Comparison of ENCODE assay signal across 8 cellular contexts in the genomic region with DNA sequence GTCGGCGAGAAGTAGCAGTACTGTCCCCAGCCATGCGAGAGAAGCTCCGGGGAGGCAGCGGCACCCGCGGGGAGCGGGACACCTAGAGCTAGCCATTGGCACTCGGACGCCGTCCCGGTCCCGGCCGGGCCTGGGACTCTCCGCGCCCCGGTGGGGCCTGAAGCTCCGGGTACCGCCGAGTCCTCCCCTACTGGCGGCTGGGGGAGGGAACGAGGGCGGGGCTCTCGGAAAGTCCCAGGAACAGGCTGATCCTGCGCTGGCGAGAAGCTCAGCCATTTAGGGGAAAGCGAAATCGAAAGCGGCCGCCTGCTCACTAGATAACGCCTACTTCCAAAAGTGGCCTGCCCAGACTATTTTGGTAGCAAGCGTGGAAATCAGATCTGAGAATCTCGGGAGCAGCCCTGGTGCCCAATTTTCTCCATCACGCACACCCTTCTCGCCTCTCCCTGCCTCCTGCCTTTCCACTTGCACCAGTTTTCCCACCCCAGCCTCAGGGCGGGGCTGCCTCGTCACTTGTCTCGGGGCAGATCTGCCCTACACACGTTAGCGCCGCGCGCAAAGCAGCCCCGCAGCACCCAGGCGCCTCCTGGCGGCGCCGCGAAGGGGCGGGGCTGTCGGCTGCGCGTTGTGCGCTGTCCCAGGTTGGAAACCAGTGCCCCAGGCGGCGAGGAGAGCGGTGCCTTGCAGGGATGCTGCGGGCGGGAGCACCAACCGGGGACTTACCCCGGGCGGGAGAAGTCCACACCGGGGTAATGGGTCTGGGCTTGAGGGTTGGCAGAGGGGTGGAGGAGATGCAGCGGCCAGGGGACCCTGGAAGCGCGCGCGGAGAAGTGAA. TPM values are rescaled to one million over a fixed set of nuclear protein-coding genes. Genes with fewer than 3 reads are reported as not detected.
DNase-seq lines count a peak whose midpoint lies in the region; ATAC-seq, FAIRE-seq and TF ChIP-seq lines count a peak whose summit lies in the region.

Gene PSMB9 (plus strand): TSS at position 652 of the 835 bp plus-strand sequence. CDS start 38 bp downstream, at position 690.
A gene with protein sequence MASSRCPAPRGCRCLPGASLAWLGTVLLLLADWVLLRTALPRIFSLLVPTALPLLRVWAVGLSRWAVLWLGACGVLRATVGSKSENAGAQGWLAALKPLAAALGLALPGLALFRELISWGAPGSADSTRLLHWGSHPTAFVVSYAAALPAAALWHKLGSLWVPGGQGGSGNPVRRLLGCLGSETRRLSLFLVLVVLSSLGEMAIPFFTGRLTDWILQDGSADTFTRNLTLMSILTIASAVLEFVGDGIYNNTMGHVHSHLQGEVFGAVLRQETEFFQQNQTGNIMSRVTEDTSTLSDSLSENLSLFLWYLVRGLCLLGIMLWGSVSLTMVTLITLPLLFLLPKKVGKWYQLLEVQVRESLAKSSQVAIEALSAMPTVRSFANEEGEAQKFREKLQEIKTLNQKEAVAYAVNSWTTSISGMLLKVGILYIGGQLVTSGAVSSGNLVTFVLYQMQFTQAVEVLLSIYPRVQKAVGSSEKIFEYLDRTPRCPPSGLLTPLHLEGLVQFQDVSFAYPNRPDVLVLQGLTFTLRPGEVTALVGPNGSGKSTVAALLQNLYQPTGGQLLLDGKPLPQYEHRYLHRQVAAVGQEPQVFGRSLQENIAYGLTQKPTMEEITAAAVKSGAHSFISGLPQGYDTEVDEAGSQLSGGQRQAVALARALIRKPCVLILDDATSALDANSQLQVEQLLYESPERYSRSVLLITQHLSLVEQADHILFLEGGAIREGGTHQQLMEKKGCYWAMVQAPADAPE (minus strand): TSS at position 164 of the 835 bp plus-strand sequence. CDS start 68 bp downstream, at position 96.

- H3K56ac ChIP-seq in H1 (replicated peaks; ENCODE audit: insufficient read length, low read depth, low read length) = peak within 1 kb of the TSS; percentile 25

- peak in 1 of 2 experiments; percentile 42; a peak in 2 of 3 replicates for TF ChIP-seq POLR2A in H1 (IDR thresholded peaks at IDR 0.05; ENCODE audit: control extremely low read depth in 1 of 2, low read depth in 2 of 2, low read length in 2 of 2)

- POLR2A ChIA-PET in H1 (lab: Charles Lee; ENCODE audit: partially characterized antibody) = interaction anchor here (1.1 to 4.0 kb wide), 5 partner anchors 9 to 117 kb away, joined by 3 to 49 read pairs (median 5); partner anchors contain the start of genes BRD2 and TAP2

- peak within 1 kb of the TSS; percentile 26 for H4K91ac ChIP-seq in H1 (replicated peaks; ENCODE audit: insufficient read length, low read length)

- H3K79me2 ChIP-seq in H1 (ENCODE audit: control insufficient read depth in 1 of 2, insufficient read depth in 2 of 2, low read length in 2 of 2) = no peaks in the 10 kb centered on the region

- H3K27me3 ChIP-seq in NT2/D1 (ENCODE audit: insufficient read depth, insufficient read length) = peaks cover 73% of the 10 kb centered on the region
- peaks cover 6 to 41% (median 36%) of the 10 kb centered on the region in 4 experiments for H3K27me3 ChIP-seq in H1 (replicated peaks in 1 of 4; ENCODE audit: control insufficient read depth in 3 of 4, extremely low read depth in 1 of 4, insufficient read depth in 3 of 4, low read length in 3 of 4)

- peak within 1 kb of the TSS; percentile 100 for H3K27ac Mint-ChIP-seq in activated CD8-positive, alpha-beta memory T cell treated with anti-CD3 and anti-CD28 coated beads, Interleukin-2, amount 10 ng/mL, durations not matched to agents 7 days and 5 days

- no peak for FAIRE-seq in H1 (lab: Jason Lieb, UNC)

- H3K4me2 ChIP-seq in H1 (ENCODE audit: insufficient read depth in 1 of 2, low read depth in 2 of 2, low read length in 2 of 2) = peak within 1 kb of the TSS; percentile 98 to 99

- no peak within 1 kb of the TSS; the same call in 1 of the 2 replicates for H3K27ac ChIP-seq in H1 (ENCODE audit: low read depth, low read length)

- no peaks in the 10 kb centered on the region for H3K27me3 Mint-ChIP-seq in activated CD8-positive, alpha-beta memory T cell treated with anti-CD3 and anti-CD28 coated beads, Interleukin-2, amount 10 ng/mL, durations not matched to agents 7 days and 5 days

- peak within 1 kb of the TSS; percentile 87 for H4K5ac ChIP-seq in H1 (ENCODE audit: insufficient read length, low read depth, low read length)

- H2BK5ac ChIP-seq in H1 (ENCODE audit: low read depth, low read length) = no peak within 1 kb of the TSS

- no peaks in the 10 kb centered on the region for H4K20me1 ChIP-seq in H1 (replicated peaks in 1 of 2; ENCODE audit: control insufficient read depth in 1 of 2, insufficient read depth in 2 of 2, low read length in 2 of 2)

- TF ChIP-seq EP300 in H1 (IDR thresholded peaks at IDR 0.05; ENCODE audit: borderline replicate concordance in 1 of 2, low read depth in 2 of 2, low read length in 2 of 2) = peak; percentile 16 to 33; a peak in 2 of 3 replicates

- TF ChIP-seq CTCF in H1 (IDR thresholded peaks at IDR 0.05; ENCODE audit: control extremely low read depth in 1 of 3, insufficient read depth in 1 of 3, low read depth in 1 of 3, low read length in 3 of 3) = peak; percentile 63 to 94 (median 75)

- no peaks in the 10 kb centered on the region for H3K79me1 ChIP-seq in H1 (ENCODE audit: low read depth, low read length)

- peak; percentile 56 to 69 for TF ChIP-seq RAD21 in H1 (IDR thresholded peaks at IDR 0.05 in 1 of 2, conservative IDR thresholded peaks at IDR 0.05 in 1 of 2; ENCODE audit: low read depth in 2 of 2, low read length in 2 of 2)

- H3K4me1 Mint-ChIP-seq in activated CD8-positive, alpha-beta memory T cell treated with anti-CD3 and anti-CD28 coated beads, Interleukin-2, amount 10 ng/mL, durations not matched to agents 7 days and 5 days = peaks cover 61% of the 10 kb centered on the region

- H2BK15ac ChIP-seq in H1 (ENCODE audit: low read length) = peak within 1 kb of the TSS; percentile 89; the same call in 1 of the 2 replicates

- 3% methylated on average over 56 of the region's 68 CpGs; no CpG with 5 or more reads in 1 of the 2 experiments for WGBS in H1 (ENCODE audit: extremely low coverage in 1 of 2, insufficient coverage in 1 of 2, insufficient read length in 1 of 2, insufficient replicate concordance in 2 of 2, low coverage in 1 of 2, low lambda C conversion rate in 2 of 2, missing lambda C conversion rate in 1 of 2), 2 experiments

- H3K4me3 ChIP-seq in NT2/D1 (ENCODE audit: insufficient read length, low read depth) (peak within 1 kb of the TSS; percentile 61), H1 (ENCODE audit: extremely low read depth in 1 of 4, insufficient read depth in 2 of 4, low read depth in 3 of 4, low read length in 4 of 4) (peak within 1 kb of the TSS; percentile 59 to 77 (median 76))

- CTCF ChIA-PET in activated CD8-positive, alpha-beta memory T cell treated with anti-CD3 and anti-CD28 coated beads, Interleukin-2, amount 10 ng/mL, durations not matched to agents 7 days and 5 days (lab: Charles Lee) = interaction anchor here (0.8 to 8.0 kb wide), 17 partner anchors 8 to 440 kb away, joined by 3 to 318 read pairs (median 5); partner anchors contain the start of genes BRD2, HLA-DMA, PSMB8 and TAP2
- CTCF ChIA-PET in H1 (lab: Charles Lee; ENCODE audit: partially characterized antibody) = interaction anchor here (0.6 to 19.9 kb wide), 12 partner anchors 10 to 416 kb away, joined by 3 to 402 read pairs (median 4); partner anchors contain the start of genes HLA-DMA, PSMB8 and TAP2

- peak within 1 kb of the TSS; percentile 76 for H3K9ac ChIP-seq in NT2/D1 (ENCODE audit: insufficient read length, low read depth)
- peak within 1 kb of the TSS; percentile 49 to 61 (median 54); a peak in 6 of 7 replicates for H3K9ac ChIP-seq in H1 (replicated peaks in 1 of 4; ENCODE audit: extremely low read depth in 1 of 4, low read depth in 3 of 4, low read length in 3 of 4)

- H3K14ac ChIP-seq in H1 (ENCODE audit: insufficient read length) = no peak within 1 kb of the TSS

- H2AFZ ChIP-seq in H1 (ENCODE audit: low read length) = peak within 1 kb of the TSS; percentile 98

- no peak within 1 kb of the TSS for H2AK5ac ChIP-seq in H1 (ENCODE audit: low read depth, low read length)

- H3K9me3 ChIP-seq in NT2/D1 (ENCODE audit: insufficient read depth, low read length) = no peaks in the 10 kb centered on the region
- no peaks in the 10 kb centered on the region for H3K9me3 ChIP-seq in H1 (ENCODE audit: insufficient read depth in 2 of 2, low read depth in 1 of 2, low read length in 1 of 2)

- no peak within 1 kb of the TSS for H2BK20ac ChIP-seq in H1 (ENCODE audit: low read length)

- H4K8ac ChIP-seq in H1 (ENCODE audit: extremely low read depth, insufficient read depth, low read length) = peak within 1 kb of the TSS; percentile 43; the same call in 1 of the 2 replicates

- H3K23ac ChIP-seq in H1 (ENCODE audit: insufficient read length) = no peak within 1 kb of the TSS

- H3K4me1 ChIP-seq in NT2/D1 (ENCODE audit: insufficient read depth, insufficient read length) (no peaks in the 10 kb centered on the region), H1 (replicated peaks in 1 of 4; ENCODE audit: control insufficient read depth in 3 of 4, insufficient read depth in 4 of 4, low read length in 3 of 4) (peaks cover 0 to 4% (median 1%) of the 10 kb centered on the region in 4 experiments; a peak in 4 of 7 replicates)

- H3K9me3 Mint-ChIP-seq in activated CD8-positive, alpha-beta memory T cell treated with anti-CD3 and anti-CD28 coated beads, Interleukin-2, amount 10 ng/mL, durations not matched to agents 7 days and 5 days (ENCODE audit: low read depth) = no peaks in the 10 kb centered on the region

- H3K36me3 Mint-ChIP-seq in activated CD8-positive, alpha-beta memory T cell treated with anti-CD3 and anti-CD28 coated beads, Interleukin-2, amount 10 ng/mL, durations not matched to agents 7 days and 5 days = peaks cover 82% of the 10 kb centered on the region

- peak within 1 kb of the TSS; percentile 99 for H3K4me3 Mint-ChIP-seq in activated CD8-positive, alpha-beta memory T cell treated with anti-CD3 and anti-CD28 coated beads, Interleukin-2, amount 10 ng/mL, durations not matched to agents 7 days and 5 days

- DNase-seq in COLO829 (ENCODE audit: low spot score) (peak; percentile 97), HK-2 (ENCODE audit: unreplicated experiment) (peak; percentile 88), NT2/D1 (ENCODE audit: low read depth, low spot score) (peak; percentile 66), H1 (ENCODE audit: low read depth in 1 of 2, low spot score in 2 of 2) (peak; percentile 80 to 91), mesenteric fat pad (ENCODE audit: low spot score) (peak; percentile 98)
- DNase-seq in activated CD8-positive, alpha-beta memory T cell treated with anti-CD3 and anti-CD28 coated beads, Interleukin-2, amount 10 ng/mL, durations not matched to agents 7 days and 5 days = peak; percentile 97
- DNase-seq in stimulated activated CD8-positive, alpha-beta memory T cell treated with anti-CD3 and anti-CD28 coated beads, Interleukin-15, amount 100 ng/mL, for 1 hour (ENCODE audit: low read depth) = peak; percentile 90

- no peak within 1 kb of the TSS for H2BK120ac ChIP-seq in H1 (replicated peaks; ENCODE audit: low read depth, low read length)

- peak; percentile 84 for ATAC-seq in GM19452 (IDR thresholded peaks at IDR 0.05; ENCODE audit: unreplicated experiment)
- peak; percentile 84 for ATAC-seq in activated CD8-positive, alpha-beta memory T cell treated with anti-CD3 and anti-CD28 coated beads, Interleukin-2, amount 10 ng/mL, durations not matched to agents 7 days and 5 days

- H3K36me3 ChIP-seq in NT2/D1 (ENCODE audit: insufficient read depth, insufficient read length, low read length) (no peaks in the 10 kb centered on the region), H1 (ENCODE audit: control insufficient read depth in 2 of 4, insufficient read depth in 4 of 4, low read length in 3 of 4) (peaks cover 0 to 4% (median 0%) of the 10 kb centered on the region in 4 experiments; a peak in 1 of 8 replicates)

- peak within 1 kb of the TSS; percentile 75 for H3K18ac ChIP-seq in H1 (ENCODE audit: extremely low read depth, low read length)

- no peak within 1 kb of the TSS for H2BK12ac ChIP-seq in H1 (ENCODE audit: low read depth, low read length)

- H3K4ac ChIP-seq in H1 (replicated peaks; ENCODE audit: insufficient read length, low read depth, low read length) = peak within 1 kb of the TSS; percentile 33

- peaks cover 13% of the 10 kb centered on the region for H3K23me2 ChIP-seq in H1 (ENCODE audit: low read depth, low read length)

RNA-seq across cellular contexts. Expression of gene PSMB9, which starts in this region (rescaled TPM):
- 100 to 1,000 TPM; 402 to 473 TPM for total RNA-seq in activated CD8-positive, alpha-beta memory T cell treated with anti-CD3 and anti-CD28 coated beads, Interleukin-2, amount 10 ng/mL, durations not matched to agents 7 days and 5 days
- 2.9 and 4.5 TPM in 2 replicates for total RNA-seq in H1 (2021; fragmentation: NEBNext Ultra II Directional; extraction: Animal tissue kit (Norgen Biotek cat#: 25700))
- 12.5 and 22.8 TPM in 2 replicates for polyA plus RNA-seq in H1 (2011; rRNA removed)
- polyA plus RNA-seq in H1 (2011; cell fraction: cytosol; rRNA removed) = 11.0 TPM
- 9.4 TPM for polyA plus RNA-seq in H1 (2011; cell fraction: nucleus; rRNA removed)
- polyA plus RNA-seq in H1 (2012, experiment 1 of 2) = 2.0 to 13.4 TPM (median 8.9 TPM) in 4 replicates
- 9.9 TPM for polyA plus RNA-seq in H1 (2012, experiment 2 of 2)
- 1.3 TPM for polyA plus RNA-seq in H1 (2013, experiment 1 of 2)
- 1.6 TPM for polyA plus RNA-seq in H1 (2013, experiment 2 of 2)
- 2.1 and 8.2 TPM in 2 replicates for polyA minus RNA-seq in H1 (2011; rRNA and poly(A)+ RNA removed)
- 3.7 TPM for polyA minus RNA-seq in H1 (2011; cell fraction: cytosol; rRNA and poly(A)+ RNA removed)
- polyA minus RNA-seq in H1 (2011; cell fraction: nucleus; rRNA and poly(A)+ RNA removed) = not detected
- total RNA-seq in mesenteric fat pad = 28.9 TPM

RNA-seq across cellular contexts. Expression of the second gene that starts in this region (rescaled TPM):
- total RNA-seq in activated CD8-positive, alpha-beta memory T cell treated with anti-CD3 and anti-CD28 coated beads, Interleukin-2, amount 10 ng/mL, durations not matched to agents 7 days and 5 days = 100 to 1,000 TPM; 407 to 417 TPM
- total RNA-seq in H1 (2021; fragmentation: NEBNext Ultra II Directional; extraction: Animal tissue kit (Norgen Biotek cat#: 25700)) = 16.8 TPM in 2 replicates
- 20.1 and 22.0 TPM in 2 replicates for polyA plus RNA-seq in H1 (2011; rRNA removed)
- polyA plus RNA-seq in H1 (2011; cell fraction: cytosol; rRNA removed) = 21.6 TPM
- 35.5 TPM for polyA plus RNA-seq in H1 (2011; cell fraction: nucleus; rRNA removed)
- polyA plus RNA-seq in H1 (2012, experiment 1 of 2) = 21.4 to 30.6 TPM (median 29.9 TPM) in 4 replicates
- polyA plus RNA-seq in H1 (2012, experiment 2 of 2) = 30.6 TPM
- polyA plus RNA-seq in H1 (2013, experiment 1 of 2) = 13.5 TPM
- 13.6 TPM for polyA plus RNA-seq in H1 (2013, experiment 2 of 2)
- 30.3 and 33.8 TPM in 2 replicates for polyA minus RNA-seq in H1 (2011; rRNA and poly(A)+ RNA removed)
- polyA minus RNA-seq in H1 (2011; cell fraction: cytosol; rRNA and poly(A)+ RNA removed) = 12.2 TPM
- polyA minus RNA-seq in H1 (2011; cell fraction: nucleus; rRNA and poly(A)+ RNA removed) = 9.6 TPM
- 41.6 TPM for total RNA-seq in mesenteric fat pad

Comparison
In these comparisons a context has a peak if more than half of its experiments do, and no peak if none do; other contexts are left out.
1. RNA of gene PSMB9 (total RNA-seq): 402 to 473 TPM in activated CD8-positive, alpha-beta memory T cell treated with anti-CD3 and anti-CD28 coated beads, Interleukin-2, amount 10 ng/mL, durations not matched to agents 7 days and 5 days; 28.9 TPM in mesenteric fat pad (single experiment) and 2.9 to 4.5 TPM in H1; every median in the first group is over 10 times any median in the second.
2. Peak in every context shown above with its lines, with median percentiles within 50 percentile points of each other: DNase-seq.